In genomic region chr18:38011446-38011845, GRCh38 we compare ENCODE assay signal across 24 cellular contexts.
DNase-seq lines count a peak whose midpoint lies in the region; ATAC-seq and TF ChIP-seq lines count a peak whose summit lies in the region.
"Had no signal": no experiment of that assay in that cellular context is flagged by ENCODE, and none has a peak within 500 bp of the region (broad histone marks: within the 10 kb centered on the region; RNA-seq: fewer than 3 reads in every experiment).

No MANE protein-coding gene starts in this region.

- TF ChIP-seq CTCF in brain (conservative IDR thresholded peaks at IDR 0.05) (no peak), left ventricle myocardium inferior (IDR thresholded peaks at IDR 0.05; ENCODE audit: borderline replicate concordance) (no peak)

- peak overlapping the region in 4 of 5 experiments; percentile 22 to 32 (median 25) for H3K27ac Mint-ChIP-seq in brain
- H3K27ac Mint-ChIP-seq: CD14-positive monocyte; CD8-positive, alpha-beta memory T cell had no signal

- H3K4me3 ChIP-seq in left ventricle myocardium inferior: no peak overlapping the region
- H3K4me3 ChIP-seq: GM12878 had no signal

- H3K9me3 Mint-ChIP-seq in brain: peaks cover 0 to 11% (median 0%) of the 10 kb centered on the region in 5 experiments

- peaks cover 20% of the 10 kb centered on the region for H3K4me1 Mint-ChIP-seq in brain
- H3K4me1 Mint-ChIP-seq: CD14-positive monocyte; CD8-positive, alpha-beta memory T cell had no signal

- H3K27me3 ChIP-seq in left ventricle myocardium inferior (ENCODE audit: low read depth): no peaks in the 10 kb centered on the region
- H3K27me3 ChIP-seq: BE2C had no signal

- no peaks in the 10 kb centered on the region for H3K36me3 Mint-ChIP-seq in brain
- H3K36me3 Mint-ChIP-seq: CD14-positive monocyte; CD8-positive, alpha-beta memory T cell had no signal

- H3K27me3 Mint-ChIP-seq in brain: peaks cover 3% of the 10 kb centered on the region
- H3K27me3 Mint-ChIP-seq: CD8-positive, alpha-beta memory T cell had no signal

- DNase-seq in foreskin melanocyte: peak; percentile 45
- peak; percentile 43 for DNase-seq in pons (ENCODE audit: low spot score)
- no peak for DNase-seq in left ventricle myocardium inferior
- DNase-seq in stimulated activated CD4-positive, alpha-beta T cell treated with anti-CD3 and anti-CD28 coated beads, Interleukin-12 subunit alpha, Interleukin-12 subunit beta, amount 100 ng/mL, for 4 hours: no peak
- DNase-seq: BE2C; CD8-positive, alpha-beta memory T cell; DMS 273 treated with DMSO at 0.1 percent for 48 hours; DMS79; EL; GDM1; NCI-H1092 treated with DMSO at 0.1 percent for 48 hours; NCI-H1436; NCI-H187; NCI-H2081 treated with DMSO at 0.1 percent for 48 hours; NCI-H524; NCI-H774; SIG-M5 had no signal

- H3K27ac ChIP-seq in temporal lobe (ENCODE audit: low read depth, low read length) (peak overlapping the region; percentile 92), left ventricle myocardium inferior (replicated peaks) (no peak overlapping the region)

- ATAC-seq in GM18909 (IDR thresholded peaks at IDR 0.05; ENCODE audit: poor library complexity, unreplicated experiment): no peak
- no peak for ATAC-seq in GM21737 (IDR thresholded peaks at IDR 0.05; ENCODE audit: unreplicated experiment)
- ATAC-seq: GM12878, HCT116 had no signal

- H3K36me3 ChIP-seq in left ventricle myocardium inferior: no peaks in the 10 kb centered on the region
- H3K36me3 ChIP-seq: BE2C had no signal

- H3K9me3 ChIP-seq in left ventricle myocardium inferior (replicated peaks): peaks cover 9% of the 10 kb centered on the region
- H3K9me3 ChIP-seq: BE2C had no signal

- no peaks in the 10 kb centered on the region for H3K4me1 ChIP-seq in left ventricle myocardium inferior
- H3K4me1 ChIP-seq: BE2C had no signal

- H3K4me3 Mint-ChIP-seq in brain: no peak overlapping the region
- H3K4me3 Mint-ChIP-seq: CD14-positive monocyte; CD8-positive, alpha-beta memory T cell had no signal

- intact Hi-C loops in left ventricle myocardium inferior (cut with micrococcal nuclease): no loop called here

Comparison
In these comparisons a context has a peak if more than half of its experiments do, and no peak if none do; other contexts are left out.
1. DNase-seq: peak in foreskin melanocyte (single experiment) and pons (single experiment); none in left ventricle myocardium inferior (single experiment) and stimulated activated CD4-positive, alpha-beta T cell treated with anti-CD3 and anti-CD28 coated beads, Interleukin-12 subunit alpha, Interleukin-12 subunit beta, amount 100 ng/mL, for 4 hours (single experiment).